12 cellular contexts compared by ENCODE assay signal in the genomic region with DNA sequence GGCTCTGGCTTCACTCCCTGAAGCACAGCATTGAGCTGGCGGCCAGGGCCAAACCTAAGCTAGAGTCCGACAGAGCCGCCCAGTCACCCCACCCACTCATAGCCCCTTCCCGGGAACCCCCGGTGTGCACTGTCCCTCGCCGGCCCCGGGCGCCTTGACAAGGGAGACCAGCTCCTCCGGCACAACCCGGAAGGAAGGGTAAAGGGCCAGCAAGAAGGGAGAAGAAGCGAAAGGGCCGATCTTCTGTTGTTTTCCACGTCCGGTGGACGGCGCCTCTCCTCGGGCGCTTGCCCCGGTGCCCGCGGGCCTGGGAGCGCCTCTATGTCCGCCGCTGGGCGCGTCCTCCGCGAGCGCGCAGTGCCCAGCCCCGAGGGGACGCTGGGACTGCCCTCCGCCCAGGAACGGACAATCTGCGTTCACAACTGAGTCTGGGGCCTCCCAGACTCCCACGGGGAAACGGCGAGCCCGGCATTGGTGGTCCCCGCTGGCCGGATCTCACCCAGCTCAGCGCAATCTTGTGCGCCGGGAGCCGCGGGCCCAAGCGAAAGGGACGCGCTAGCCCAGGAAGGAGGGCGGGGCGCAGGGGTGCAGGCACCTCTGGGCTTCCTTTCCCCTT.
DNase-seq lines count a peak whose midpoint lies in the region; ATAC-seq, FAIRE-seq and TF ChIP-seq lines count a peak whose summit lies in the region.
"Had no signal": no experiment of that assay in that cellular context is flagged by ENCODE, and none has a peak within 500 bp of the region (broad histone marks: within the 10 kb centered on the region; RNA-seq: fewer than 3 reads in every experiment).

No MANE protein-coding gene starts in this region.

- intact Hi-C loops in Calu3 (cut with micrococcal nuclease; ENCODE audit: unreplicated experiment) (no loop called here), right cardiac atrium (cut with DNase I) (no loop called here), tibial artery (cut with DNase I; ENCODE audit: low total_unique reads) (no loop called here)

- H3K27me3 ChIP-seq in right cardiac atrium (ENCODE audit: control insufficient read depth, insufficient read depth) (no peaks in the 10 kb centered on the region), rectal smooth muscle tissue (ENCODE audit: control insufficient read depth, insufficient read depth, low read length) (no peaks in the 10 kb centered on the region), tibial artery (peaks cover 0 to 16% of the 10 kb centered on the region in 2 donors)

- peak overlapping the region; percentile 74 for H3K4me3 Mint-ChIP-seq in Calu3 (ENCODE audit: low read depth, unreplicated experiment)
- H3K4me3 Mint-ChIP-seq: T-helper 2 cell treated with Interferon-gamma antibody and Interleukin-4, amounts not matched to agents 5 μg/mL and 100 μg/mL, for 36 hours had no signal

- no peaks in the 10 kb centered on the region for H3K27me3 Mint-ChIP-seq in Calu3 (ENCODE audit: unreplicated experiment)

- 7% methylated on average over 52 of the region's 52 CpGs for WGBS in right cardiac atrium

- CTCF ChIA-PET in Calu3 (lab: Charles Lee): no interaction called here

- H3K36me3 ChIP-seq in rectal smooth muscle tissue (ENCODE audit: control insufficient read depth, insufficient read depth, low read length): no peaks in the 10 kb centered on the region
- H3K36me3 ChIP-seq in tibial artery: no peaks in the 10 kb centered on the region

- H3K4me1 Mint-ChIP-seq in Calu3 (ENCODE audit: low read depth, unreplicated experiment): no peaks in the 10 kb centered on the region

- H3K9ac ChIP-seq in rectal smooth muscle tissue (ENCODE audit: low read length): no peak overlapping the region

- H3K9me3 Mint-ChIP-seq in Calu3 (ENCODE audit: low read depth, unreplicated experiment): no peaks in the 10 kb centered on the region
- H3K9me3 Mint-ChIP-seq: activated T-helper 2 cell treated with anti-CD3 and anti-CD28 coated beads, Interferon-gamma antibody, Interleukin-2, Interleukin-4, amounts not matched to agents 10 μg/mL and 5 μg/mL and 100 μg/mL, durations not matched to agents 14 hours and 24 hours and 36 hours; T-helper 2 cell treated with Interferon-gamma antibody and Interleukin-4, amounts not matched to agents 5 μg/mL and 100 μg/mL, for 36 hours had no signal

- no peak for TF ChIP-seq CTCF in Calu3 (IDR thresholded peaks at IDR 0.05; ENCODE audit: unreplicated experiment)
- TF ChIP-seq CTCF in tibial artery (IDR thresholded peaks at IDR 0.05): no peak
- TF ChIP-seq CTCF in GM10266 (IDR thresholded peaks at IDR 0.05; ENCODE audit: control insufficient read depth, insufficient read depth, low read depth, missing control alignments): no peak

- BruUV-seq in Calu3 (replicated peaks; lab: Mats Ljungman, UMichigan): no TSS peak

- no peak overlapping the region for H3K27ac Mint-ChIP-seq in Calu3 (ENCODE audit: unreplicated experiment)
- H3K27ac Mint-ChIP-seq: activated T-helper 2 cell treated with anti-CD3 and anti-CD28 coated beads, Interferon-gamma antibody, Interleukin-2, Interleukin-4, amounts not matched to agents 10 μg/mL and 5 μg/mL and 100 μg/mL, durations not matched to agents 14 hours and 24 hours and 36 hours; T-helper 2 cell treated with Interferon-gamma antibody and Interleukin-4, amounts not matched to agents 5 μg/mL and 100 μg/mL, for 36 hours had no signal

- no peaks in the 10 kb centered on the region for H3K4me1 ChIP-seq in right cardiac atrium (ENCODE audit: control insufficient read depth, insufficient read depth, low read length)
- no peaks in the 10 kb centered on the region for H3K4me1 ChIP-seq in rectal smooth muscle tissue (ENCODE audit: control insufficient read depth, insufficient read depth, low read length)
- H3K4me1 ChIP-seq in tibial artery: no peaks in the 10 kb centered on the region

- peak; percentile 31 to 56 for ATAC-seq in right cardiac atrium

- H3K36me3 Mint-ChIP-seq in Calu3 (ENCODE audit: insufficient read depth, unreplicated experiment): peaks cover 14% of the 10 kb centered on the region

- no peak overlapping the region for H3K27ac ChIP-seq in right cardiac atrium (ENCODE audit: low read length)
- H3K27ac ChIP-seq in rectal smooth muscle tissue (ENCODE audit: low read depth, low read length): no peak overlapping the region
- H3K27ac ChIP-seq in tibial artery: no peak overlapping the region

- peak overlapping the region; percentile 31 for H3K4me3 ChIP-seq in right cardiac atrium (ENCODE audit: low read length)
- peak overlapping the region; percentile 8 for H3K4me3 ChIP-seq in rectal smooth muscle tissue (ENCODE audit: low read length)
- H3K4me3 ChIP-seq in tibial artery: peak overlapping the region in 1 of 2 donors; percentile 28

- FAIRE-seq in frontal cortex (lab: Jason Lieb, UNC): no peak
- FAIRE-seq: GM18507 had no signal

- no peaks in the 10 kb centered on the region for H3K9me3 ChIP-seq in right cardiac atrium (ENCODE audit: control insufficient read depth, low read length)
- H3K9me3 ChIP-seq in tibial artery: no peaks in the 10 kb centered on the region

- DNase-seq in Calu3: no peak
- peak; percentile 26 for DNase-seq in astrocyte of the hippocampus (ENCODE audit: low read depth, low spot score)
- DNase-seq in right cardiac atrium: peak in 2 of 3 donors; percentile 34 to 38
- no peak for DNase-seq in NCI-H1092 treated with DMSO at 0.1 percent for 48 hours (lab: John Stamatoyannopoulos, UW)
- DNase-seq in tibial artery: no peak
- no peak for DNase-seq in GM10266 (ENCODE audit: extremely low spot score)
- DNase-seq in frontal cortex (ENCODE audit: low spot score in 2 of 2): no peak
- DNase-seq: MV-4-11 had no signal

Comparison
In these comparisons a context has a peak if more than half of its experiments do, and no peak if none do; other contexts are left out.
1. DNase-seq: peak in astrocyte of the hippocampus (single experiment) and right cardiac atrium (2 of 3); none in Calu3 (single experiment), NCI-H1092 treated with DMSO at 0.1 percent for 48 hours (single experiment), tibial artery (0 of 2), GM10266 (single experiment) and frontal cortex (0 of 2).